ENCODE assay signal across 15 cellular contexts in the genomic region with DNA sequence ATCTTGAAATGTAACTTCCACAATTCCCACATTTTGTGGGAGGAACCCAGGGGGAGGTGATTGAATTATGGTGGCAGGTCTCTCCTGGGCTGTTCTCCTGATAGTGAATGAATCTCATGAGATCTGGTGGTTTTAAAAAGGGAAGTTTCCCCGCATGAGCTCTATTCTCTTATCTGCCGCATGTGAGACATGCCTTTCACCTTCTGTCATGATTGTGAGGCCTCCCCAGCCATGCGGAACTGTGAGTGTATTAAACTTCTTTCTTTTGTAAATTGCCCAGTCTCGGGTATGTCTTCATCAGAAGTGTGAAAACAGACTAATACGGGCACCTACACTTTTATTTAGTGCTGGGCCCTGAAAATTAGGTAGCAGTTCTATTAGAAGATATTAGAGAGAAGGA. TPM values are rescaled to one million over a fixed set of nuclear protein-coding genes. Genes with fewer than 3 reads are reported as not detected.
DNase-seq lines count a peak whose midpoint lies in the region; ATAC-seq, FAIRE-seq and TF ChIP-seq lines count a peak whose summit lies in the region.
"Had no signal": no experiment of that assay in that cellular context is flagged by ENCODE, and none has a peak within 500 bp of the region (broad histone marks: within the 10 kb centered on the region; RNA-seq: fewer than 3 reads in every experiment).

No MANE protein-coding gene starts in this region.

- H3K4me3 ChIP-seq in endodermal cell (ENCODE audit: low read length) = no peak overlapping the region
- H3K4me3 ChIP-seq: SK-N-MC had no signal

- H3K9ac ChIP-seq in endodermal cell (ENCODE audit: extremely low read depth, low read length, poor library complexity, severe bottlenecking) = no peak overlapping the region
- H3K9ac ChIP-seq: parathyroid adenoma had no signal

- 60 to 70% methylated on average over 1 to 5 of the region's 5 CpGs for WGBS in endodermal cell (ENCODE audit: insufficient coverage in 1 of 2, insufficient read length in 1 of 2), 2 experiments

- H3K36me3 Mint-ChIP-seq in endodermal cell (ENCODE audit: low read depth) = no peaks in the 10 kb centered on the region
- H3K36me3 Mint-ChIP-seq: activated naive CD8-positive, alpha-beta T cell treated with anti-CD3 and anti-CD28 coated beads for 36 hours had no signal

- no peak overlapping the region for H3K27ac Mint-ChIP-seq in endodermal cell
- H3K27ac Mint-ChIP-seq: activated CD4-positive, alpha-beta memory T cell treated with anti-CD3 and anti-CD28 coated beads, Interleukin-2, amount 10 ng/mL, durations not matched to agents 7 days and 5 days; activated naive CD8-positive, alpha-beta T cell treated with anti-CD3 and anti-CD28 coated beads for 36 hours had no signal

- H3K36me3 ChIP-seq in endodermal cell (ENCODE audit: control insufficient read depth, insufficient read depth, low read length) = no peaks in the 10 kb centered on the region

- H3K4me1 ChIP-seq in endodermal cell (ENCODE audit: control insufficient read depth, insufficient read depth, low read length) = peaks cover 5% of the 10 kb centered on the region
- H3K4me1 ChIP-seq: parathyroid adenoma had no signal

- DNase-seq in endodermal cell = peak; percentile 52
- DNase-seq in NCI-H345 (lab: John Stamatoyannopoulos, UW) = no peak
- DNase-seq in DMS114 treated with DMSO at 0.1 percent for 48 hours (lab: John Stamatoyannopoulos, UW; ENCODE audit: unreplicated experiment) = no peak
- no peak for DNase-seq in stimulated activated CD4-positive, alpha-beta T cell treated with anti-CD3 and anti-CD28 coated beads, Interleukin-4, amount 100 ng/mL, for 4 hours
- no peak for DNase-seq in urothelium cell line (ENCODE audit: low spot score)
- DNase-seq: activated CD4-positive, alpha-beta memory T cell treated with anti-CD3 and anti-CD28 coated beads, Interleukin-2, amount 10 ng/mL, durations not matched to agents 7 days and 5 days; activated naive CD8-positive, alpha-beta T cell treated with anti-CD3 and anti-CD28 coated beads for 36 hours; left ventricle myocardium superior; NCI-H69; stimulated activated naive CD8-positive, alpha-beta T cell treated with anti-CD3 and anti-CD28 coated beads, Interleukin-15, amount 100 ng/mL, for 72 hours had no signal

- TF ChIP-seq CTCF in endodermal cell (conservative IDR thresholded peaks at IDR 0.05) = no peak

- ATAC-seq in GM18861 (IDR thresholded peaks at IDR 0.05; ENCODE audit: unreplicated experiment) = peak; percentile 85
- ATAC-seq in GM21723 (IDR thresholded peaks at IDR 0.05; ENCODE audit: unreplicated experiment) = peak; percentile 77
- ATAC-seq in HG03280 (IDR thresholded peaks at IDR 0.05; ENCODE audit: unreplicated experiment) = peak; percentile 48
- ATAC-seq: left ventricle myocardium superior; stimulated activated naive CD8-positive, alpha-beta T cell treated with anti-CD3 and anti-CD28 coated beads, Interleukin-15, amount 100 ng/mL, for 72 hours had no signal

- no peak overlapping the region for H3K4me3 Mint-ChIP-seq in endodermal cell
- H3K4me3 Mint-ChIP-seq: activated CD4-positive, alpha-beta memory T cell treated with anti-CD3 and anti-CD28 coated beads, Interleukin-2, amount 10 ng/mL, durations not matched to agents 7 days and 5 days; activated naive CD8-positive, alpha-beta T cell treated with anti-CD3 and anti-CD28 coated beads for 36 hours; stimulated activated naive CD8-positive, alpha-beta T cell treated with anti-CD3 and anti-CD28 coated beads, Interleukin-15, amount 100 ng/mL, for 72 hours had no signal

- peaks cover 2% of the 10 kb centered on the region for H3K27me3 Mint-ChIP-seq in endodermal cell (ENCODE audit: insufficient read depth)

- H3K4me1 Mint-ChIP-seq in endodermal cell = peaks cover 6% of the 10 kb centered on the region
- H3K4me1 Mint-ChIP-seq: activated naive CD8-positive, alpha-beta T cell treated with anti-CD3 and anti-CD28 coated beads for 36 hours; stimulated activated naive CD8-positive, alpha-beta T cell treated with anti-CD3 and anti-CD28 coated beads, Interleukin-15, amount 100 ng/mL, for 72 hours had no signal

- FAIRE-seq in urothelium cell line (lab: Jason Lieb, UNC) = no peak

- H3K9me3 Mint-ChIP-seq in endodermal cell = peaks cover 3% of the 10 kb centered on the region
- H3K9me3 Mint-ChIP-seq: activated naive CD8-positive, alpha-beta T cell treated with anti-CD3 and anti-CD28 coated beads for 36 hours; stimulated activated naive CD8-positive, alpha-beta T cell treated with anti-CD3 and anti-CD28 coated beads, Interleukin-15, amount 100 ng/mL, for 72 hours had no signal

- peaks cover 4% of the 10 kb centered on the region for H3K9me3 ChIP-seq in endodermal cell (ENCODE audit: control insufficient read depth, low read length)

- no peak overlapping the region for H3K27ac ChIP-seq in endodermal cell (ENCODE audit: low read depth, low read length)
- H3K27ac ChIP-seq: parathyroid adenoma, SK-N-MC had no signal

- no peaks in the 10 kb centered on the region for H3K27me3 ChIP-seq in endodermal cell (ENCODE audit: control insufficient read depth, insufficient read depth, low read length, poor library complexity, severe bottlenecking)

RNA-seq across cellular contexts. Expression of a gene that starts 45.8 kb away (rescaled TPM):
- 1 to 10 TPM in 1 of 2 donors, under 1 TPM in 1; 0.35 to 1.5 TPM for total RNA-seq in endodermal cell
- 0.50 TPM for polyA plus RNA-seq in endodermal cell (2013, experiment 1 of 2)
- polyA plus RNA-seq in endodermal cell (2013, experiment 2 of 2) = 0.41 TPM
